Comparison of ENCODE assay signal across 2 cellular contexts in genomic region chr22:20547029-20547428, GRCh38.
TF ChIP-seq lines count a peak whose summit lies in the region.

No MANE protein-coding gene starts in this region.

TF ChIP-seq in K562, 482 proteins besides CTCF, POLR2A, EP300 and RAD21:
- TF ChIP-seq BACH1 (tag; IDR thresholded peaks at IDR 0.05) (no peak), SRF (CRISPR knock-in tag; IDR thresholded peaks at IDR 0.05) (peak in 1 of 2 experiments; percentile 8; a peak in 1 of 4 replicates), ZNF512 (tag; IDR thresholded peaks at IDR 0.05) (peak; percentile 91)

TF ChIP-seq in HEK293T, 16 proteins besides CTCF, POLR2A, EP300 and RAD21:
- TF ChIP-seq SP1 (IDR thresholded peaks at IDR 0.05), result no peak
TF ChIP-seq in HEK293T: peak in this region for 0.
